ENCODE assay signal across 18 cellular contexts in genomic region chr16:78750611-78751010, GRCh38.
DNase-seq lines count a peak whose midpoint lies in the region; ATAC-seq and TF ChIP-seq lines count a peak whose summit lies in the region.
"Had no signal": no experiment of that assay in that cellular context is flagged by ENCODE, and none has a peak within 500 bp of the region (broad histone marks: within the 10 kb centered on the region; RNA-seq: fewer than 3 reads in every experiment).

No MANE protein-coding gene starts in this region.

- H3K27me3 Mint-ChIP-seq in activated CD8-positive, alpha-beta T cell treated with anti-CD3 and anti-CD28 coated beads, Interleukin-2, amount 10 ng/mL, durations not matched to agents 7 days and 5 days (ENCODE audit: low read depth), result peaks cover 2% of the 10 kb centered on the region
- H3K27me3 Mint-ChIP-seq in activated CD8-positive, alpha-beta T cell treated with anti-CD3 and anti-CD28 coated beads for 36 hours, result no peaks in the 10 kb centered on the region
- H3K27me3 Mint-ChIP-seq in T-cell, result no peaks in the 10 kb centered on the region
- H3K27me3 Mint-ChIP-seq in naive B cell, result no peaks in the 10 kb centered on the region

- CTCF ChIA-PET in activated CD8-positive, alpha-beta T cell treated with anti-CD3 and anti-CD28 coated beads, Interleukin-2, amount 10 ng/mL, durations not matched to agents 7 days and 5 days (lab: Charles Lee), result interaction anchor here (0.7 to 1.4 kb wide), 2 partner anchors 11 to 19 kb away, joined by 3 to 4 read pairs; no protein-coding TSS in a partner anchor
- CTCF ChIA-PET in activated CD8-positive, alpha-beta T cell treated with anti-CD3 and anti-CD28 coated beads for 36 hours (lab: Charles Lee), result no interaction called here
- CTCF ChIA-PET in T-cell (lab: Charles Lee), result no interaction called here

- H3K27me3 ChIP-seq in MG63, result no peaks in the 10 kb centered on the region

- no peak for ATAC-seq in activated CD8-positive, alpha-beta T cell treated with anti-CD3 and anti-CD28 coated beads, Interleukin-2, amount 10 ng/mL, durations not matched to agents 7 days and 5 days
- no peak for ATAC-seq in activated CD8-positive, alpha-beta T cell treated with anti-CD3 and anti-CD28 coated beads for 36 hours
- ATAC-seq in T-cell (replicated peaks in 1 of 4) (no peak), naive B cell (ENCODE audit: low read depth in 2 of 2) (no peak), GM19395 (IDR thresholded peaks at IDR 0.05; ENCODE audit: unreplicated experiment) (no peak), HG03280 (IDR thresholded peaks at IDR 0.05; ENCODE audit: unreplicated experiment) (no peak)

- no peaks in the 10 kb centered on the region for H3K9me3 ChIP-seq in MG63

- no peak for DNase-seq in activated CD8-positive, alpha-beta T cell treated with anti-CD3 and anti-CD28 coated beads, Interleukin-2, amount 10 ng/mL, durations not matched to agents 7 days and 5 days
- no peak for DNase-seq in activated CD8-positive, alpha-beta T cell treated with anti-CD3 and anti-CD28 coated beads for 36 hours
- no peak for DNase-seq in T-cell
- no peak for DNase-seq in naive B cell
- no peak for DNase-seq in C1 segment of cervical spinal cord (lab: John Stamatoyannopoulos, UW)
- no peak for DNase-seq in MG63
- DNase-seq: 8988T, COR-L47, EL, H7, IMR-90, NCI-H1417, NCI-H187 treated with DMSO at 0.1 percent for 48 hours, NCI-H446, NCI-H69, PC-9 had no signal

- no peaks in the 10 kb centered on the region for H3K36me3 ChIP-seq in MG63

- no peak for TF ChIP-seq CTCF in activated CD8-positive, alpha-beta T cell treated with anti-CD3 and anti-CD28 coated beads for 36 hours (IDR thresholded peaks at IDR 0.05)

- POLR2A ChIA-PET in activated CD8-positive, alpha-beta T cell treated with anti-CD3 and anti-CD28 coated beads, Interleukin-2, amount 10 ng/mL, durations not matched to agents 7 days and 5 days (lab: Charles Lee), result no interaction called here
- POLR2A ChIA-PET in activated CD8-positive, alpha-beta T cell treated with anti-CD3 and anti-CD28 coated beads for 36 hours (lab: Charles Lee), result no interaction called here
- POLR2A ChIA-PET in T-cell (lab: Charles Lee), result no interaction called here

- intact Hi-C loops in activated CD8-positive, alpha-beta T cell treated with anti-CD3 and anti-CD28 coated beads for 36 hours (cut with micrococcal nuclease), result no loop called here

- H3K36me3 Mint-ChIP-seq in activated CD8-positive, alpha-beta T cell treated with anti-CD3 and anti-CD28 coated beads, Interleukin-2, amount 10 ng/mL, durations not matched to agents 7 days and 5 days (ENCODE audit: low read depth), result peaks cover 7% of the 10 kb centered on the region
- peaks cover 3% of the 10 kb centered on the region for H3K36me3 Mint-ChIP-seq in activated CD8-positive, alpha-beta T cell treated with anti-CD3 and anti-CD28 coated beads for 36 hours (ENCODE audit: low read depth)
- H3K36me3 Mint-ChIP-seq in T-cell (no peaks in the 10 kb centered on the region), naive B cell (peaks cover 0 to 9% of the 10 kb centered on the region in 2 donors)

- peaks cover 9% of the 10 kb centered on the region for H3K9me3 Mint-ChIP-seq in activated CD8-positive, alpha-beta T cell treated with anti-CD3 and anti-CD28 coated beads, Interleukin-2, amount 10 ng/mL, durations not matched to agents 7 days and 5 days (ENCODE audit: insufficient read depth)
- H3K9me3 Mint-ChIP-seq in activated CD8-positive, alpha-beta T cell treated with anti-CD3 and anti-CD28 coated beads for 36 hours, result peaks cover 5% of the 10 kb centered on the region
- H3K9me3 Mint-ChIP-seq in T-cell, result peaks cover 0 to 4% (median 0%) of the 10 kb centered on the region in 3 donors
- H3K9me3 Mint-ChIP-seq in naive B cell, result peaks cover 0 to 9% (median 2%) of the 10 kb centered on the region in 7 donors

- no peak overlapping the region for H3K4me3 Mint-ChIP-seq in activated CD8-positive, alpha-beta T cell treated with anti-CD3 and anti-CD28 coated beads, Interleukin-2, amount 10 ng/mL, durations not matched to agents 7 days and 5 days
- no peak overlapping the region for H3K4me3 Mint-ChIP-seq in activated CD8-positive, alpha-beta T cell treated with anti-CD3 and anti-CD28 coated beads for 36 hours
- H3K4me3 Mint-ChIP-seq in T-cell (peak overlapping the region in 1 of 3 donors; percentile 7), naive B cell (peak overlapping the region; percentile 69 to 93 (median 88))

- peaks cover 22% of the 10 kb centered on the region for H3K4me1 Mint-ChIP-seq in activated CD8-positive, alpha-beta T cell treated with anti-CD3 and anti-CD28 coated beads, Interleukin-2, amount 10 ng/mL, durations not matched to agents 7 days and 5 days (ENCODE audit: low read depth)
- peaks cover 23% of the 10 kb centered on the region for H3K4me1 Mint-ChIP-seq in activated CD8-positive, alpha-beta T cell treated with anti-CD3 and anti-CD28 coated beads for 36 hours (ENCODE audit: low read depth)
- peaks cover 18 to 35% (median 26%) of the 10 kb centered on the region in 3 donors for H3K4me1 Mint-ChIP-seq in T-cell
- H3K4me1 Mint-ChIP-seq in naive B cell, result peaks cover 44 to 89% (median 82%) of the 10 kb centered on the region in 3 donors

- peak overlapping the region; percentile 44 for H3K27ac Mint-ChIP-seq in activated CD8-positive, alpha-beta T cell treated with anti-CD3 and anti-CD28 coated beads, Interleukin-2, amount 10 ng/mL, durations not matched to agents 7 days and 5 days
- no peak overlapping the region for H3K27ac Mint-ChIP-seq in activated CD8-positive, alpha-beta T cell treated with anti-CD3 and anti-CD28 coated beads for 36 hours
- H3K27ac Mint-ChIP-seq in T-cell (peak overlapping the region; percentile 77 to 78), naive B cell (peak overlapping the region; percentile 59 to 97 (median 83))

- no peak overlapping the region for H3K4me3 ChIP-seq in MG63
- H3K4me3 ChIP-seq: PC-9 had no signal

Comparison
In these comparisons a context has a peak if more than half of its experiments do, and no peak if none do; other contexts are left out.
1. H3K4me3 Mint-ChIP-seq: peak in naive B cell (8 of 8); none in activated CD8-positive, alpha-beta T cell treated with anti-CD3 and anti-CD28 coated beads, Interleukin-2, amount 10 ng/mL, durations not matched to agents 7 days and 5 days (single experiment) and activated CD8-positive, alpha-beta T cell treated with anti-CD3 and anti-CD28 coated beads for 36 hours (single experiment).